In genomic region chr1:221157026-221157761, GRCh38 we compare ENCODE assay signal across 11 cellular contexts.
DNase-seq lines count a peak whose midpoint lies in the region; ATAC-seq and TF ChIP-seq lines count a peak whose summit lies in the region.
"Had no signal": no experiment of that assay in that cellular context is flagged by ENCODE, and none has a peak within 500 bp of the region (broad histone marks: within the 10 kb centered on the region; RNA-seq: fewer than 3 reads in every experiment).

No MANE protein-coding gene starts in this region.

- H3K9me2 ChIP-seq in MM.1S (replicated peaks; ENCODE audit: insufficient read depth, low read length): no peaks in the 10 kb centered on the region

- no peaks in the 10 kb centered on the region for H3K36me3 ChIP-seq in naive thymus-derived CD4-positive, alpha-beta T cell (ENCODE audit: control insufficient read depth in 2 of 3, insufficient read depth in 3 of 3, low read length in 3 of 3)
- no peaks in the 10 kb centered on the region for H3K36me3 ChIP-seq in MM.1S (replicated peaks; ENCODE audit: insufficient read depth, low read length)

- peaks cover 0 to 1% (median 0%) of the 10 kb centered on the region in 7 donors for H3K4me1 Mint-ChIP-seq in naive thymus-derived CD4-positive, alpha-beta T cell
- H3K4me1 Mint-ChIP-seq: natural killer cell had no signal

- H3F3A ChIP-seq in MM.1S (ENCODE audit: insufficient read depth, low read length): no peaks in the 10 kb centered on the region

- no peaks in the 10 kb centered on the region for H4K20me1 ChIP-seq in MM.1S (ENCODE audit: insufficient read depth, low read length)

- no peaks in the 10 kb centered on the region for H3K79me2 ChIP-seq in MM.1S (ENCODE audit: low read length)

- no peaks in the 10 kb centered on the region for H3K27me3 ChIP-seq in naive thymus-derived CD4-positive, alpha-beta T cell (ENCODE audit: control insufficient read depth in 2 of 2, insufficient read depth in 2 of 2, low read length in 2 of 2)
- H3K27me3 ChIP-seq in MM.1S (replicated peaks; ENCODE audit: insufficient read depth, low read length): no peaks in the 10 kb centered on the region

- ATAC-seq in GM19035 (IDR thresholded peaks at IDR 0.05; ENCODE audit: unreplicated experiment): peak; percentile 98
- ATAC-seq in HG02798 (IDR thresholded peaks at IDR 0.05; ENCODE audit: poor library complexity, unreplicated experiment): peak; percentile 77
- ATAC-seq in naive thymus-derived CD4-positive, alpha-beta T cell: peak; percentile 71

- peak; percentile 69 for DNase-seq in LHCN-M2 (ENCODE audit: low read depth)
- no peak for DNase-seq in naive thymus-derived CD4-positive, alpha-beta T cell
- DNase-seq in kidney tubule cell (ENCODE audit: low spot score): no peak
- DNase-seq in MM.1S: no peak
- DNase-seq in activated effector memory CD4-positive, alpha-beta T cell treated with anti-CD3 and anti-CD28 coated beads, Interleukin-2, amount 50 U/mL, for 16 hours: no peak
- DNase-seq in GM19240 (ENCODE audit: insufficient read length, low spot score): no peak
- DNase-seq: caudate nucleus; natural killer cell; stimulated activated CD4-positive, alpha-beta T cell treated with anti-CD3 and anti-CD28 coated beads, Interleukin-4, amount 100 ng/mL, for 1 hour had no signal

- H3K9me3 Mint-ChIP-seq in naive thymus-derived CD4-positive, alpha-beta T cell: peaks cover 0 to under 1% (median 0%) of the 10 kb centered on the region in 11 donors

- H3K4me1 ChIP-seq in naive thymus-derived CD4-positive, alpha-beta T cell (ENCODE audit: control insufficient read depth in 2 of 2, insufficient read depth in 2 of 2, low read length in 2 of 2): no peaks in the 10 kb centered on the region
- no peaks in the 10 kb centered on the region for H3K4me1 ChIP-seq in MM.1S (ENCODE audit: low read length)

- intact Hi-C loops in naive thymus-derived CD4-positive, alpha-beta T cell (cut with micrococcal nuclease): no loop called here

- CTCF ChIA-PET in naive thymus-derived CD4-positive, alpha-beta T cell (lab: Charles Lee): no interaction called here

- H3K9ac ChIP-seq in MM.1S (ENCODE audit: low read length): no peak overlapping the region

- H3K4me2 ChIP-seq in MM.1S (ENCODE audit: low read depth, low read length): no peak overlapping the region

- H3K4me3 Mint-ChIP-seq in naive thymus-derived CD4-positive, alpha-beta T cell: no peak overlapping the region
- H3K4me3 Mint-ChIP-seq: natural killer cell had no signal

- H3K27ac ChIP-seq in naive thymus-derived CD4-positive, alpha-beta T cell (ENCODE audit: low read depth, low read length): no peak overlapping the region
- H3K27ac ChIP-seq in MM.1S (ENCODE audit: low read length): no peak overlapping the region

- H3K4me3 ChIP-seq in naive thymus-derived CD4-positive, alpha-beta T cell (ENCODE audit: low read length): no peak overlapping the region
- H3K4me3 ChIP-seq in MM.1S (ENCODE audit: low read length): no peak overlapping the region

- TF ChIP-seq CTCF in MM.1S (IDR thresholded peaks at IDR 0.05; ENCODE audit: low read length): no peak

- peaks cover 0 to 23% (median 9%) of the 10 kb centered on the region in 5 donors for H3K27me3 Mint-ChIP-seq in naive thymus-derived CD4-positive, alpha-beta T cell

- H3K27ac Mint-ChIP-seq in naive thymus-derived CD4-positive, alpha-beta T cell: no peak overlapping the region
- H3K27ac Mint-ChIP-seq: natural killer cell had no signal

- H3K36me3 Mint-ChIP-seq in naive thymus-derived CD4-positive, alpha-beta T cell: no peaks in the 10 kb centered on the region
- H3K36me3 Mint-ChIP-seq: natural killer cell had no signal

- POLR2A ChIA-PET in naive thymus-derived CD4-positive, alpha-beta T cell (lab: Charles Lee): no interaction called here

- H2AFZ ChIP-seq in MM.1S (ENCODE audit: low read length): no peak overlapping the region

- H3K9me3 ChIP-seq in naive thymus-derived CD4-positive, alpha-beta T cell (ENCODE audit: control insufficient read depth in 2 of 3, low read length in 3 of 3): no peaks in the 10 kb centered on the region
- H3K9me3 ChIP-seq in MM.1S (replicated peaks; ENCODE audit: insufficient read depth, low read length): no peaks in the 10 kb centered on the region
